ENCODE assay signal across 12 cellular contexts in the genomic region with DNA sequence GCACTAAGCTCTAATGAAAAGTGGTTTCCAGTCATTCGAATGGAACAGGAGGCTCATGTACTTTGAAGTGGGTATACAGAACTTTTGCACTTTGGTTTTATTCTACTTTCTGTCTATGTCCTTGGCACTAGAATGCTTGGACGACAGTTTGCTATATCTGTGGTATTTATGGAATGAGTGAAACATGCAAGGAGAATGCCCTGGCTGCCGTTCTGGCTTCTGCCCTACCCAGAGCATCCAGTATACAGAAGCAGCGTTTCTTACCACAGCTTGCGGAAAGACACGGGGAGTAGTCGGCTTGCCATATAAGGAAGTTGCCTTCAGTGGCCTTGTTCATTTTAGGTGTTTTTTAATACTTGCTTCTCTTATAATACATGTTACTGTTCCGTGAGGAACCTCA.
DNase-seq lines count a peak whose midpoint lies in the region; ATAC-seq and TF ChIP-seq lines count a peak whose summit lies in the region.
"Had no signal": no experiment of that assay in that cellular context is flagged by ENCODE, and none has a peak within 500 bp of the region (broad histone marks: within the 10 kb centered on the region; RNA-seq: fewer than 3 reads in every experiment).

No MANE protein-coding gene starts in this region.

- H4K91ac ChIP-seq in trophoblast cell (ENCODE audit: low read depth, low read length): no peak overlapping the region

- H3K4me1 ChIP-seq in SJSA1 (replicated peaks) (peaks cover 58% of the 10 kb centered on the region), trophoblast cell (ENCODE audit: control insufficient read depth in 1 of 2, insufficient read depth in 2 of 2, low read length in 2 of 2) (no peaks in the 10 kb centered on the region)

- H3K27ac Mint-ChIP-seq in activated naive CD8-positive, alpha-beta T cell treated with anti-CD3 and anti-CD28 coated beads for 36 hours: no peak overlapping the region

- no peak for TF ChIP-seq CTCF in fibroblast of pulmonary artery (IDR thresholded peaks at IDR 0.05; ENCODE audit: low read length, missing control alignments)

- no CpG with 5 or more reads among the region's 8 CpGs for WGBS in trophoblast cell (ENCODE audit: extremely low coverage, insufficient coverage, insufficient read length)

- no peak for ATAC-seq in GM21825 (IDR thresholded peaks at IDR 0.05; ENCODE audit: unreplicated experiment)

- peaks cover 38% of the 10 kb centered on the region for H3K4me1 Mint-ChIP-seq in activated naive CD8-positive, alpha-beta T cell treated with anti-CD3 and anti-CD28 coated beads for 36 hours

- H3K27ac ChIP-seq in SJSA1 (peak overlapping the region; percentile 78), trophoblast cell (ENCODE audit: low read depth, low read length) (no peak overlapping the region)

- DNase-seq in EL (peak; percentile 91), SJSA1 (ENCODE audit: low read depth in 1 of 2, low spot score in 2 of 2) (peak; percentile 83 to 85), fibroblast of pulmonary artery (ENCODE audit: low read depth) (peak; percentile 90), trophoblast cell (peak; percentile 38 to 52), GM19238 (ENCODE audit: insufficient read length, low spot score) (no peak), iPS-NIHi11 (ENCODE audit: low spot score) (no peak)
- no peak for DNase-seq in activated naive CD8-positive, alpha-beta T cell treated with anti-CD3 and anti-CD28 coated beads for 36 hours
- DNase-seq: head of caudate nucleus; naive B cell; NCI-H2171; stimulated activated CD4-positive, alpha-beta T cell treated with anti-CD3 and anti-CD28 coated beads, Interleukin-4, amount 100 ng/mL, for 1 hour had no signal

- no peak overlapping the region for H2BK12ac ChIP-seq in trophoblast cell (ENCODE audit: low read length)

- H3K4ac ChIP-seq in trophoblast cell (ENCODE audit: low read depth, low read length): no peak overlapping the region

- H2AK5ac ChIP-seq in trophoblast cell (ENCODE audit: low read length): no peak overlapping the region

- H3K23ac ChIP-seq in trophoblast cell (ENCODE audit: low read length): no peak overlapping the region

- no peaks in the 10 kb centered on the region for H3K9me3 Mint-ChIP-seq in activated naive CD8-positive, alpha-beta T cell treated with anti-CD3 and anti-CD28 coated beads for 36 hours

- peaks cover 21% of the 10 kb centered on the region for H3K36me3 Mint-ChIP-seq in activated naive CD8-positive, alpha-beta T cell treated with anti-CD3 and anti-CD28 coated beads for 36 hours

- H3K4me3 ChIP-seq in SJSA1 (no peak overlapping the region), fibroblast of pulmonary artery (replicated peaks; ENCODE audit: low read depth, low read length) (no peak overlapping the region), trophoblast cell (ENCODE audit: low read depth, low read length) (no peak overlapping the region)

- no peak overlapping the region for H2BK120ac ChIP-seq in trophoblast cell (ENCODE audit: insufficient read depth, low read length, poor library complexity)

- H3K79me2 ChIP-seq in trophoblast cell (ENCODE audit: control insufficient read depth, insufficient read depth, low read length, poor library complexity): no peaks in the 10 kb centered on the region

- H3K36me3 ChIP-seq in SJSA1 (no peaks in the 10 kb centered on the region), trophoblast cell (ENCODE audit: control insufficient read depth in 1 of 2, insufficient read depth in 2 of 2, low read length in 2 of 2) (no peaks in the 10 kb centered on the region)

- H3K4me2 ChIP-seq in trophoblast cell (ENCODE audit: low read length): no peak overlapping the region

- H4K12ac ChIP-seq in trophoblast cell (ENCODE audit: low read depth, low read length): no peak overlapping the region

- H3K14ac ChIP-seq in trophoblast cell (ENCODE audit: low read length): no peak overlapping the region

- H3K4me3 Mint-ChIP-seq in activated naive CD8-positive, alpha-beta T cell treated with anti-CD3 and anti-CD28 coated beads for 36 hours: no peak overlapping the region
- H3K4me3 Mint-ChIP-seq: naive B cell had no signal

- H3K9me3 ChIP-seq in SJSA1 (replicated peaks) (no peaks in the 10 kb centered on the region), trophoblast cell (ENCODE audit: insufficient read depth, low read depth, low read length) (peaks cover 2% of the 10 kb centered on the region)

- no peak overlapping the region for H2BK5ac ChIP-seq in trophoblast cell (ENCODE audit: low read depth, low read length, poor library complexity)

- H3K18ac ChIP-seq in trophoblast cell (ENCODE audit: low read length): no peak overlapping the region

- no peaks in the 10 kb centered on the region for H3K27me3 ChIP-seq in SJSA1 (replicated peaks)
- no peaks in the 10 kb centered on the region for H3K27me3 ChIP-seq in trophoblast cell (ENCODE audit: insufficient read depth, low read length)

- no peak overlapping the region for H4K8ac ChIP-seq in trophoblast cell (ENCODE audit: low read depth, low read length)

- no peaks in the 10 kb centered on the region for H3K27me3 Mint-ChIP-seq in activated naive CD8-positive, alpha-beta T cell treated with anti-CD3 and anti-CD28 coated beads for 36 hours
- H3K27me3 Mint-ChIP-seq: naive B cell had no signal

- no peaks in the 10 kb centered on the region for H3K79me1 ChIP-seq in trophoblast cell (ENCODE audit: low read length)

- no peak overlapping the region for H3K9ac ChIP-seq in trophoblast cell (ENCODE audit: low read length)

- H2AFZ ChIP-seq in trophoblast cell (ENCODE audit: insufficient read depth, low read length, poor library complexity): no peak overlapping the region

Comparison
In these comparisons a context has a peak if more than half of its experiments do, and no peak if none do; other contexts are left out.
1. DNase-seq: peak in EL (single experiment), SJSA1 (2 of 2), fibroblast of pulmonary artery (single experiment) and trophoblast cell (2 of 2); none in activated naive CD8-positive, alpha-beta T cell treated with anti-CD3 and anti-CD28 coated beads for 36 hours (single experiment), GM19238 (single experiment) and iPS-NIHi11 (single experiment).